Comparison of ENCODE assay signal across 17 cellular contexts in the genomic region with DNA sequence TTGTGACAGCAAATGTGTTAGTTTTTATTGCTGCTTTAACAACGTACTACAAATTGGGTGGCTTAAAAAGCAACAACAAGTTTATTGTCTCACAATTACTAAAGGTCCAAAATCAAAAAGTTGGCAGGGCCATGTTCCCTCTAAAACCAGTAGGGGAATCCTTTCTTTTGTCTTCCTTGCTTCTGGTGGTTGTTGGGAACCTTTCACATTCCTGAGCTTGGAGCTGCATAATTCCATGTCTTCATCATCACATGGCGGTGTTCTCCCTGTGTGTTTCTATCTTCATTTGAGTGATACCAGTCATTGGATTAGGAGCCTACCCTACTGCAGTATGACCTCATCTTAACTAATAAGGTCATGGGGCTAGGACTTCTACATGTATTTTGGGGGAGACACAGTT. TPM values are rescaled to one million over a fixed set of nuclear protein-coding genes. Genes with fewer than 3 reads are reported as not detected.
DNase-seq lines count a peak whose midpoint lies in the region; ATAC-seq and TF ChIP-seq lines count a peak whose summit lies in the region.
"Had no signal": no experiment of that assay in that cellular context is flagged by ENCODE, and none has a peak within 500 bp of the region (broad histone marks: within the 10 kb centered on the region; RNA-seq: fewer than 3 reads in every experiment).

No MANE protein-coding gene starts in this region.

- H3K27me3 Mint-ChIP-seq in neural crest cell (ENCODE audit: low read depth): no peaks in the 10 kb centered on the region
- H3K27me3 Mint-ChIP-seq in naive thymus-derived CD8-positive, alpha-beta T cell: peaks cover 0 to 2% (median 0%) of the 10 kb centered on the region in 5 donors
- H3K27me3 Mint-ChIP-seq in stimulated activated memory B cell treated with anti-CD40 and anti-IgM and Interleukin-4, amounts not matched to agents 10 μg/mL and 1 μg/mL and 100 μg/mL, for 72 hours: no peaks in the 10 kb centered on the region
- H3K27me3 Mint-ChIP-seq: IgD-negative memory B cell; stimulated activated naive CD8-positive, alpha-beta T cell treated with anti-CD3 and anti-CD28 coated beads, Interleukin-15, amount 100 ng/mL, for 72 hours had no signal

- POLR2A ChIA-PET in naive thymus-derived CD8-positive, alpha-beta T cell (lab: Charles Lee): no interaction called here

- ATAC-seq in GM21367 (IDR thresholded peaks at IDR 0.05; ENCODE audit: unreplicated experiment): no peak
- ATAC-seq in naive thymus-derived CD8-positive, alpha-beta T cell: no peak
- no peak for ATAC-seq in stimulated activated memory B cell treated with anti-CD40 and anti-IgM and Interleukin-4, amounts not matched to agents 10 μg/mL and 1 μg/mL and 100 μg/mL, for 72 hours
- ATAC-seq: activated CD8-positive, alpha-beta T cell treated with anti-CD3 and anti-CD28 coated beads, Interleukin-2, amount 10 ng/mL, durations not matched to agents 7 days and 5 days; left cardiac atrium; stimulated activated naive CD8-positive, alpha-beta T cell treated with anti-CD3 and anti-CD28 coated beads, Interleukin-15, amount 100 ng/mL, for 72 hours had no signal

- DNase-seq in EH (ENCODE audit: low read depth) (peak; percentile 59), M059J (ENCODE audit: low read depth) (peak; percentile 45), fibroblast of pulmonary artery (ENCODE audit: low read depth) (peak; percentile 50), neural crest cell (ENCODE audit: low read depth, low spot score) (no peak), erythroblast (lab: John Stamatoyannopoulos, UW) (no peak)
- no peak for DNase-seq in naive thymus-derived CD8-positive, alpha-beta T cell
- DNase-seq: activated CD8-positive, alpha-beta T cell treated with anti-CD3 and anti-CD28 coated beads, Interleukin-2, amount 10 ng/mL, durations not matched to agents 7 days and 5 days; adrenal gland; DMS 273 treated with DMSO at 0.1 percent for 48 hours; GOT3; left cardiac atrium; MV-4-11; NCI-H2171; stimulated activated naive CD8-positive, alpha-beta T cell treated with anti-CD3 and anti-CD28 coated beads, Interleukin-15, amount 100 ng/mL, for 72 hours had no signal

- peak; percentile 21 for TF ChIP-seq CTCF in fibroblast of pulmonary artery (IDR thresholded peaks at IDR 0.05; ENCODE audit: low read length, missing control alignments)
- no peak for TF ChIP-seq CTCF in neural crest cell (conservative IDR thresholded peaks at IDR 0.05)

- no peaks in the 10 kb centered on the region for H3K36me3 Mint-ChIP-seq in neural crest cell (ENCODE audit: low read depth)
- H3K36me3 Mint-ChIP-seq in naive thymus-derived CD8-positive, alpha-beta T cell: no peaks in the 10 kb centered on the region
- no peaks in the 10 kb centered on the region for H3K36me3 Mint-ChIP-seq in stimulated activated memory B cell treated with anti-CD40 and anti-IgM and Interleukin-4, amounts not matched to agents 10 μg/mL and 1 μg/mL and 100 μg/mL, for 72 hours
- H3K36me3 Mint-ChIP-seq: IgD-negative memory B cell had no signal

- peaks cover 42% of the 10 kb centered on the region for H3K4me1 Mint-ChIP-seq in neural crest cell
- no peaks in the 10 kb centered on the region for H3K4me1 Mint-ChIP-seq in naive thymus-derived CD8-positive, alpha-beta T cell
- no peaks in the 10 kb centered on the region for H3K4me1 Mint-ChIP-seq in stimulated activated memory B cell treated with anti-CD40 and anti-IgM and Interleukin-4, amounts not matched to agents 10 μg/mL and 1 μg/mL and 100 μg/mL, for 72 hours
- H3K4me1 Mint-ChIP-seq: IgD-negative memory B cell; stimulated activated naive CD8-positive, alpha-beta T cell treated with anti-CD3 and anti-CD28 coated beads, Interleukin-15, amount 100 ng/mL, for 72 hours had no signal

- H3K4me3 Mint-ChIP-seq in neural crest cell: peak overlapping the region; percentile 7
- H3K4me3 Mint-ChIP-seq in naive thymus-derived CD8-positive, alpha-beta T cell: no peak overlapping the region
- no peak overlapping the region for H3K4me3 Mint-ChIP-seq in stimulated activated memory B cell treated with anti-CD40 and anti-IgM and Interleukin-4, amounts not matched to agents 10 μg/mL and 1 μg/mL and 100 μg/mL, for 72 hours
- H3K4me3 Mint-ChIP-seq: activated CD8-positive, alpha-beta T cell treated with anti-CD3 and anti-CD28 coated beads, Interleukin-2, amount 10 ng/mL, durations not matched to agents 7 days and 5 days; IgD-negative memory B cell; stimulated activated naive CD8-positive, alpha-beta T cell treated with anti-CD3 and anti-CD28 coated beads, Interleukin-15, amount 100 ng/mL, for 72 hours had no signal

- TF ChIP-seq POLR2A in erythroblast (IDR thresholded peaks at IDR 0.05; ENCODE audit: low read length): no peak

- no peak overlapping the region for H3K4me3 ChIP-seq in fibroblast of pulmonary artery (replicated peaks; ENCODE audit: low read depth, low read length)
- H3K4me3 ChIP-seq: adrenal gland had no signal

- no peak overlapping the region for H3K27ac Mint-ChIP-seq in neural crest cell (ENCODE audit: unreplicated experiment)
- no peak overlapping the region for H3K27ac Mint-ChIP-seq in naive thymus-derived CD8-positive, alpha-beta T cell
- no peak overlapping the region for H3K27ac Mint-ChIP-seq in stimulated activated memory B cell treated with anti-CD40 and anti-IgM and Interleukin-4, amounts not matched to agents 10 μg/mL and 1 μg/mL and 100 μg/mL, for 72 hours
- H3K27ac Mint-ChIP-seq: activated CD8-positive, alpha-beta T cell treated with anti-CD3 and anti-CD28 coated beads, Interleukin-2, amount 10 ng/mL, durations not matched to agents 7 days and 5 days; IgD-negative memory B cell; stimulated activated naive CD8-positive, alpha-beta T cell treated with anti-CD3 and anti-CD28 coated beads, Interleukin-15, amount 100 ng/mL, for 72 hours had no signal

- no peaks in the 10 kb centered on the region for H3K9me3 Mint-ChIP-seq in neural crest cell
- H3K9me3 Mint-ChIP-seq in naive thymus-derived CD8-positive, alpha-beta T cell: no peaks in the 10 kb centered on the region
- no peaks in the 10 kb centered on the region for H3K9me3 Mint-ChIP-seq in stimulated activated memory B cell treated with anti-CD40 and anti-IgM and Interleukin-4, amounts not matched to agents 10 μg/mL and 1 μg/mL and 100 μg/mL, for 72 hours
- H3K9me3 Mint-ChIP-seq: IgD-negative memory B cell; stimulated activated naive CD8-positive, alpha-beta T cell treated with anti-CD3 and anti-CD28 coated beads, Interleukin-15, amount 100 ng/mL, for 72 hours had no signal

RNA-seq across cellular contexts. Expression of gene SPRED1, which starts 7.4 kb away (rescaled TPM):
- 9.7 and 18.4 TPM in 2 replicates for total RNA-seq in M059J (2014; rRNA removed; shearing (Covaris generic))
- 40.0 and 44.2 TPM in 2 replicates for total RNA-seq in neural crest cell
- total RNA-seq in naive thymus-derived CD8-positive, alpha-beta T cell: under 1 TPM; 0.41 to 0.75 TPM
- polyA plus RNA-seq in naive thymus-derived CD8-positive, alpha-beta T cell: under 1 TPM; 0.09 to 0.24 (median 0.11) TPM

Comparison
In these comparisons a context has a peak if more than half of its experiments do, and no peak if none do; other contexts are left out.
1. DNase-seq: peak in EH (single experiment), M059J (single experiment) and fibroblast of pulmonary artery (single experiment); none in neural crest cell (single experiment), erythroblast (0 of 2) and naive thymus-derived CD8-positive, alpha-beta T cell (0 of 10).